In genomic region chr4:15986900-15987299, GRCh38 we compare ENCODE assay signal across 35 cellular contexts. TPM values are rescaled to one million over a fixed set of nuclear protein-coding genes. Genes with fewer than 3 reads are reported as not detected.
"Had no signal": no experiment of that assay in that cellular context is flagged by ENCODE, and none has a peak within 500 bp of the region (broad histone marks: within the 10 kb centered on the region; RNA-seq: fewer than 3 reads in every experiment).

No MANE protein-coding gene starts in this region.

- H3K36me3 ChIP-seq: gastroesophageal sphincter had no signal

- H3K9me3 Mint-ChIP-seq: activated B cell treated with CpG ODN at 0.5 μM for 24 hours; activated CD8-positive, alpha-beta T cell treated with anti-CD3 and anti-CD28 coated beads for 36 hours; activated T-cell treated with anti-CD3 and anti-CD28 coated beads, Interleukin-2, amount 50 U/mL, for 4 hours; activated T-helper 17 cell treated with anti-CD3 and anti-CD28 coated beads, Interleukin-2, amount 50 U/mL, for 72 hours; effector memory CD8-positive, alpha-beta T cell; T-helper 2 cell treated with Interferon-gamma antibody and Interleukin-4, amounts not matched to agents 5 μg/mL and 100 μg/mL, for 36 hours had no signal

- H3K27me3 ChIP-seq: body of pancreas, esophagus muscularis mucosa, gastroesophageal sphincter had no signal

- H3K36me3 Mint-ChIP-seq: activated naive CD8-positive, alpha-beta T cell had no signal

- H3K4me3 Mint-ChIP-seq: activated B cell treated with CpG ODN at 0.5 μM for 24 hours; activated CD8-positive, alpha-beta T cell treated with anti-CD3 and anti-CD28 coated beads for 36 hours; activated naive CD8-positive, alpha-beta T cell; activated T-cell treated with anti-CD3 and anti-CD28 coated beads, Interleukin-2, amount 50 U/mL, for 4 hours; activated T-helper 17 cell treated with anti-CD3 and anti-CD28 coated beads, Interleukin-2, amount 50 U/mL, for 72 hours; effector memory CD8-positive, alpha-beta T cell; T-helper 17 cell; T-helper 2 cell treated with Interferon-gamma antibody and Interleukin-4, amounts not matched to agents 5 μg/mL and 100 μg/mL, for 36 hours had no signal

- H3K27ac Mint-ChIP-seq: activated B cell treated with CpG ODN at 0.5 μM for 24 hours; activated CD8-positive, alpha-beta T cell treated with anti-CD3 and anti-CD28 coated beads for 36 hours; activated naive CD8-positive, alpha-beta T cell; activated T-helper 17 cell treated with anti-CD3 and anti-CD28 coated beads, Interleukin-2, amount 50 U/mL, for 72 hours; effector memory CD8-positive, alpha-beta T cell; T-helper 17 cell; T-helper 2 cell treated with Interferon-gamma antibody and Interleukin-4, amounts not matched to agents 5 μg/mL and 100 μg/mL, for 36 hours had no signal

- H3K4me1 ChIP-seq: body of pancreas, esophagus muscularis mucosa, gastroesophageal sphincter had no signal

- FAIRE-seq: colon had no signal

- H3K4me1 Mint-ChIP-seq: activated B cell treated with CpG ODN at 0.5 μM for 24 hours; activated T-helper 17 cell treated with anti-CD3 and anti-CD28 coated beads, Interleukin-2, amount 50 U/mL, for 72 hours had no signal

- H3K4me3 ChIP-seq: body of pancreas, esophagus muscularis mucosa, gastroesophageal sphincter had no signal

- ATAC-seq: activated CD4-positive, CD25-positive, alpha-beta regulatory T cell treated with anti-CD3 and anti-CD28 coated beads, Interleukin-2, amount 50 U/mL, for 24 hours; activated CD8-positive, alpha-beta T cell treated with anti-CD3 and anti-CD28 coated beads for 36 hours; activated T-cell treated with anti-CD3 and anti-CD28 coated beads, Interleukin-2, amount 50 U/mL, for 4 hours; activated T-helper 17 cell treated with anti-CD3 and anti-CD28 coated beads, Interleukin-2, amount 50 U/mL, for 72 hours; body of pancreas; effector memory CD8-positive, alpha-beta T cell; gastroesophageal sphincter; T-helper 17 cell had no signal

- H3K9me3 ChIP-seq: body of pancreas, esophagus muscularis mucosa, gastroesophageal sphincter had no signal

- DNase-seq: activated B cell treated with CpG ODN at 0.5 μM for 24 hours; activated CD4-positive, alpha-beta T cell treated with anti-CD3 and anti-CD28 coated beads for 48 hours; activated CD4-positive, alpha-beta T cell treated with anti-CD3 and anti-CD28 coated beads, Interleukin-2, amount 50 U/mL, for 1 hour; activated CD4-positive, alpha-beta T cell treated with anti-CD3 and anti-CD28 coated beads, Interleukin-2, amount 50 U/mL, for 48 hours; activated CD8-positive, alpha-beta memory T cell treated with anti-CD3 and anti-CD28 coated beads for 24 hours; activated CD8-positive, alpha-beta T cell treated with anti-CD3 and anti-CD28 coated beads for 36 hours; activated effector memory CD4-positive, alpha-beta T cell treated with Interleukin-2 at 50 U/mL for 16 hours; activated gamma-delta T cell treated with Interleukin-2 at 50 U/mL for 16 hours; activated naive CD4-positive, alpha-beta T cell treated with anti-CD3 and anti-CD28 coated beads, Interleukin-2, amount 50 U/mL, for 16 hours; activated naive CD4-positive, alpha-beta T cell treated with Interleukin-2 at 50 U/mL for 16 hours; activated T-cell treated with anti-CD3 and anti-CD28 coated beads, Interleukin-2, amount 50 U/mL, for 4 hours; amygdala; aorta; caudate nucleus; cortex of kidney; dermis blood vessel endothelial cell; effector CD4-positive, alpha-beta T cell; effector memory CD8-positive, alpha-beta T cell; erythroblast; foreskin melanocyte; T-helper 1 cell; T-helper 17 cell; T1000; WERI-Rb-1 had no signal

- H3K27ac ChIP-seq: body of pancreas, esophagus muscularis mucosa, gastroesophageal sphincter, WERI-Rb-1 had no signal

RNA-seq across cellular contexts. Expression of gene FGFBP2, which starts 23.9 kb away (rescaled TPM):
- total RNA-seq: chondrocyte, dermis blood vessel endothelial cell, fibroblast of villous mesenchyme, glomerular endothelial cell had no signal
- polyA plus RNA-seq: aorta had no signal

RNA-seq across cellular contexts. Expression of gene FGFBP1, which starts 48.4 kb away (rescaled TPM):
- total RNA-seq: activated B cell treated with CpG ODN at 0.5 μM for 24 hours; activated CD8-positive, alpha-beta T cell treated with anti-CD3 and anti-CD28 coated beads for 36 hours; activated T-cell treated with anti-CD3 and anti-CD28 coated beads, Interleukin-2, amount 50 U/mL, for 4 hours; activated T-helper 17 cell treated with anti-CD3 and anti-CD28 coated beads, Interleukin-2, amount 50 U/mL, for 72 hours; aorta; body of pancreas; chondrocyte; dermis blood vessel endothelial cell; fibroblast of villous mesenchyme; glomerular endothelial cell; T-helper 17 cell had no signal
